In the genomic region with DNA sequence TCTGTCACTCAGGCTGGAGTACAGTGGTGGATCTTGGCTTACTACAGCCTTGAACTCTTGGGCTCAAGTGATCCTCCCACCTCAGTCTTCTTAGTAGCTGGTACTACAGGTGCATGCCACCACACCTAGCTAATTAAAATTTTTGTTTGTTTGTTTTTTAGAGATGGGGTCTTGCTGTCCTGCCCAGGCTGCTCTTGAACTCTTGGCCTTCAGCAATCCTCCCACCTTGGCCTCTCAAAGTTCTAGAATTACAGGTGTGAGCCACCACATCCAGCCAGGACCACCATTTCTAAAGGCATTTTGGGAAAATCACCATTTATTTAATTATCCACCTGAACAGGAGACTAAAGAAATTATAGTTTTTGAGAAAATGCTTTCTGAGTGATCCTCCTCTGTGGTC, we compare ENCODE assay signal across 22 cellular contexts.
DNase-seq lines count a peak whose midpoint lies in the region; ATAC-seq, FAIRE-seq and TF ChIP-seq lines count a peak whose summit lies in the region.
"Had no signal": no experiment of that assay in that cellular context is flagged by ENCODE, and none has a peak within 500 bp of the region (broad histone marks: within the 10 kb centered on the region; RNA-seq: fewer than 3 reads in every experiment).

No MANE protein-coding gene starts in this region.

- H3K9me2 ChIP-seq in GM23248 (ENCODE audit: insufficient read depth), result no peaks in the 10 kb centered on the region

- H3K79me2 ChIP-seq in GM23248 (ENCODE audit: insufficient read depth) (peaks cover 93% of the 10 kb centered on the region), astrocyte (ENCODE audit: insufficient read depth, low read length) (peaks cover 84% of the 10 kb centered on the region)

- peak overlapping the region; percentile 85 for H3K27ac Mint-ChIP-seq in astrocyte (ENCODE audit: unreplicated experiment)
- H3K27ac Mint-ChIP-seq: CD4-positive, alpha-beta memory T cell had no signal

- H3K4me3 Mint-ChIP-seq in astrocyte (ENCODE audit: unreplicated experiment), result no peak overlapping the region
- H3K4me3 Mint-ChIP-seq: CD4-positive, alpha-beta memory T cell had no signal

- H3K4me2 ChIP-seq in GM23248 (ENCODE audit: unreplicated experiment), result no peak overlapping the region
- peak overlapping the region; percentile 45 for H3K4me2 ChIP-seq in astrocyte (ENCODE audit: low read length)

- no peaks in the 10 kb centered on the region for H3K9me3 ChIP-seq in GM23248 (ENCODE audit: low read depth)
- H3K9me3 ChIP-seq in astrocyte (ENCODE audit: insufficient read depth, low read depth, low read length), result no peaks in the 10 kb centered on the region
- H3K9me3 ChIP-seq in gastroesophageal sphincter, result peaks cover 0 to 6% (median 0%) of the 10 kb centered on the region in 3 donors
- no peaks in the 10 kb centered on the region for H3K9me3 ChIP-seq in gastrocnemius medialis

- TF ChIP-seq POLR2A in gastroesophageal sphincter (IDR thresholded peaks at IDR 0.05) (no peak), gastrocnemius medialis (IDR thresholded peaks at IDR 0.05) (no peak)

- peak overlapping the region; percentile 65 for H3K27ac ChIP-seq in GM23248
- H3K27ac ChIP-seq in astrocyte (ENCODE audit: low read depth, low read length), result peak overlapping the region; percentile 85
- H3K27ac ChIP-seq in gastroesophageal sphincter, result peak overlapping the region in 3 of 4 donors; percentile 15 to 36 (median 19)
- H3K27ac ChIP-seq in gastrocnemius medialis, result peak overlapping the region; percentile 46 to 68 (median 58)
- H3K27ac ChIP-seq: HL-60 had no signal

- no peaks in the 10 kb centered on the region for H3K27me3 Mint-ChIP-seq in astrocyte (ENCODE audit: low read depth, unreplicated experiment)

- no peak for FAIRE-seq in astrocyte (lab: Jason Lieb, UNC)
- FAIRE-seq: A204.1, GM19239 had no signal

- TF ChIP-seq CTCF in astrocyte (IDR thresholded peaks at IDR 0.05; ENCODE audit: insufficient read depth, low read depth, low read length) (no peak), gastroesophageal sphincter (IDR thresholded peaks at IDR 0.05) (no peak), gastrocnemius medialis (IDR thresholded peaks at IDR 0.05 in 4 of 5, conservative IDR thresholded peaks at IDR 0.05 in 1 of 5) (no peak)

- in situ Hi-C loops in GM23248 (cut with MboI), result no loop called here
- in situ Hi-C loops in gastrocnemius medialis (cut with MboI; ENCODE audit: low sequenced_read_pairs in 4 of 4), result no loop called here

- H3K4me1 ChIP-seq in GM23248 (ENCODE audit: insufficient read depth) (peaks cover 13% of the 10 kb centered on the region), astrocyte (ENCODE audit: insufficient read depth, low read length) (peaks cover 30% of the 10 kb centered on the region), gastroesophageal sphincter (peaks cover 3 to 64% (median 25%) of the 10 kb centered on the region in 3 donors), gastrocnemius medialis (peaks cover 20 to 23% of the 10 kb centered on the region in 2 donors)

- intact Hi-C loops in gastrocnemius medialis (cut with DNase I; ENCODE audit: low total_unique reads), result no loop called here

- H3K4me1 Mint-ChIP-seq in astrocyte (ENCODE audit: low read depth, unreplicated experiment), result peaks cover 56% of the 10 kb centered on the region
- H3K4me1 Mint-ChIP-seq: CD4-positive, alpha-beta memory T cell had no signal

- H3K9ac ChIP-seq in GM23248, result peak overlapping the region; percentile 21; the same call in 1 of the 2 replicates
- peak overlapping the region; percentile 77 for H3K9ac ChIP-seq in astrocyte (ENCODE audit: low read length)

- no peaks in the 10 kb centered on the region for H3K27me3 ChIP-seq in GM23248 (replicated peaks; ENCODE audit: insufficient read depth)
- H3K27me3 ChIP-seq in astrocyte (ENCODE audit: insufficient read depth, low read length), result no peaks in the 10 kb centered on the region
- H3K27me3 ChIP-seq in gastroesophageal sphincter, result no peaks in the 10 kb centered on the region
- H3K27me3 ChIP-seq in gastrocnemius medialis, result no peaks in the 10 kb centered on the region

- TF ChIP-seq EP300 in gastroesophageal sphincter (IDR thresholded peaks at IDR 0.05), result no peak

- H4K20me1 ChIP-seq in GM23248 (ENCODE audit: insufficient read depth) (no peaks in the 10 kb centered on the region), astrocyte (ENCODE audit: insufficient read depth, low read length) (peaks cover 3% of the 10 kb centered on the region)

- ATAC-seq in gastroesophageal sphincter, result no peak
- ATAC-seq in gastrocnemius medialis, result no peak
- ATAC-seq in GM19035 (IDR thresholded peaks at IDR 0.05; ENCODE audit: unreplicated experiment), result no peak
- no peak for ATAC-seq in HG03025 (IDR thresholded peaks at IDR 0.05; ENCODE audit: low FRiP score, unreplicated experiment)

- no peak for DNase-seq in GM23248
- DNase-seq in astrocyte (ENCODE audit: low read depth), result no peak
- DNase-seq in gastrocnemius medialis, result no peak
- no peak for DNase-seq in nucleus accumbens (lab: John Stamatoyannopoulos, UW)
- no peak for DNase-seq in CD1c-positive myeloid dendritic cell (ENCODE audit: extremely low spot score)
- DNase-seq: CD4-positive, alpha-beta memory T cell; DMS153; GF-D8; NCI-H1417; NCI-H187; NCI-H2107; NCI-H510A; NCI-H82; OCI-M1; RPMI8226; SHP77 treated with DMSO at 0.1 percent for 48 hours had no signal

- H2AFZ ChIP-seq in GM23248, result no peak overlapping the region
- no peak overlapping the region for H2AFZ ChIP-seq in astrocyte (ENCODE audit: low read depth, low read length)

- H3K4me3 ChIP-seq in GM23248 (no peak overlapping the region), astrocyte (ENCODE audit: insufficient read depth, low read depth, low read length) (no peak overlapping the region), gastroesophageal sphincter (no peak overlapping the region), gastrocnemius medialis (no peak overlapping the region)

- H3F3A ChIP-seq in GM23248 (ENCODE audit: insufficient read depth), result peaks cover 4% of the 10 kb centered on the region; the same call in 1 of the 2 replicates

- H3K36me3 ChIP-seq in GM23248 (ENCODE audit: low read depth), result no peaks in the 10 kb centered on the region
- no peaks in the 10 kb centered on the region for H3K36me3 ChIP-seq in astrocyte (ENCODE audit: insufficient read depth, low read length)
- no peaks in the 10 kb centered on the region for H3K36me3 ChIP-seq in gastroesophageal sphincter
- no peaks in the 10 kb centered on the region for H3K36me3 ChIP-seq in gastrocnemius medialis

- H3K9me3 Mint-ChIP-seq in astrocyte (ENCODE audit: unreplicated experiment), result peaks cover 3% of the 10 kb centered on the region

- peaks cover 14% of the 10 kb centered on the region for H3K36me3 Mint-ChIP-seq in astrocyte (ENCODE audit: low read depth, unreplicated experiment)
- H3K36me3 Mint-ChIP-seq: CD4-positive, alpha-beta memory T cell had no signal

Comparison
In these comparisons a context has a peak if more than half of its experiments do, and no peak if none do; other contexts are left out.
1. H3K27ac ChIP-seq: peak in every context shown above with its lines; median percentile 85 in astrocyte; 65 in GM23248; 58 in gastrocnemius medialis; 19 in gastroesophageal sphincter.